17 cellular contexts compared by ENCODE assay signal in genomic region chr16:30910427-30911029, GRCh38. TPM values are rescaled to one million over a fixed set of nuclear protein-coding genes. Genes with fewer than 3 reads are reported as not detected.
A peak's percentile ranks its signal among the peaks of the same experiment; 100 is the strongest.
DNase-seq lines count a peak whose midpoint lies in the region; ATAC-seq and TF ChIP-seq lines count a peak whose summit lies in the region.
"Had no signal": no experiment of that assay in that cellular context is flagged by ENCODE, and none has a peak within 500 bp of the region (broad histone marks: within the 10 kb centered on the region; RNA-seq: fewer than 3 reads in every experiment).

No MANE protein-coding gene starts in this region.

- H3K27ac ChIP-seq in BLaER1 treated with 17β-estradiol and CSF1 and Interleukin-3, amounts not matched to agents 10 nM and 100 nM, result no peak overlapping the region
- peak overlapping the region in 3 of 4 donors; percentile 22 to 48 (median 42) for H3K27ac ChIP-seq in esophagus squamous epithelium
- no peak overlapping the region for H3K27ac ChIP-seq in mesendoderm (ENCODE audit: low read depth, low read length)

- H3K79me1 ChIP-seq in mesendoderm (ENCODE audit: low read length), result no peaks in the 10 kb centered on the region

- no peaks in the 10 kb centered on the region for H3K36me3 Mint-ChIP-seq in activated T-helper 17 cell treated with anti-CD3 and anti-CD28 coated beads, Interleukin-2, amount 50 U/mL, for 72 hours (ENCODE audit: low read depth)
- H3K36me3 Mint-ChIP-seq: CD14-positive monocyte had no signal

- H3K4me3 Mint-ChIP-seq in activated T-helper 17 cell treated with anti-CD3 and anti-CD28 coated beads, Interleukin-2, amount 50 U/mL, for 72 hours, result no peak overlapping the region
- H3K4me3 Mint-ChIP-seq: CD14-positive monocyte had no signal

- intact Hi-C loops in esophagus squamous epithelium (cut with DNase I), result no loop called here

- 32 to 77% methylated on average over 7 to 8 of the region's 18 CpGs for WGBS in esophagus squamous epithelium, 2 donors
- no CpG with 5 or more reads among the region's 18 CpGs for WGBS in mesendoderm (ENCODE audit: extremely low coverage, insufficient coverage, low lambda C conversion rate)

- H3K4me1 Mint-ChIP-seq in activated T-helper 17 cell treated with anti-CD3 and anti-CD28 coated beads, Interleukin-2, amount 50 U/mL, for 72 hours, result no peaks in the 10 kb centered on the region

- H3K36me3 ChIP-seq in BLaER1 treated with 17β-estradiol and CSF1 and Interleukin-3, amounts not matched to agents 10 nM and 100 nM, result no peaks in the 10 kb centered on the region
- H3K36me3 ChIP-seq in NT2/D1 (ENCODE audit: insufficient read depth, insufficient read length, low read length) (no peaks in the 10 kb centered on the region), esophagus squamous epithelium (no peaks in the 10 kb centered on the region), mesendoderm (ENCODE audit: control insufficient read depth, insufficient read depth, low read length) (no peaks in the 10 kb centered on the region)

- H2AK5ac ChIP-seq in mesendoderm (ENCODE audit: low read length), result no peak overlapping the region

- H2BK120ac ChIP-seq in mesendoderm (ENCODE audit: low read depth, low read length), result no peak overlapping the region

- H4K5ac ChIP-seq in mesendoderm (ENCODE audit: low read length), result no peak overlapping the region

- H4K20me1 ChIP-seq in BLaER1 treated with 17β-estradiol and CSF1 and Interleukin-3, amounts not matched to agents 10 nM and 100 nM, result no peaks in the 10 kb centered on the region

- H3K27me3 Mint-ChIP-seq in activated T-helper 17 cell treated with anti-CD3 and anti-CD28 coated beads, Interleukin-2, amount 50 U/mL, for 72 hours, result no peaks in the 10 kb centered on the region

- H3K4me1 ChIP-seq in BLaER1 treated with 17β-estradiol and CSF1 and Interleukin-3, amounts not matched to agents 10 nM and 100 nM, result peaks cover 6 to 44% (median 32%) of the 10 kb centered on the region in 10 experiments
- H3K4me1 ChIP-seq in NT2/D1 (ENCODE audit: insufficient read depth, insufficient read length), result peaks cover 24% of the 10 kb centered on the region
- peaks cover 0 to 13% (median 4%) of the 10 kb centered on the region in 3 donors for H3K4me1 ChIP-seq in esophagus squamous epithelium
- no peaks in the 10 kb centered on the region for H3K4me1 ChIP-seq in mesendoderm (ENCODE audit: control insufficient read depth, low read depth, low read length)

- no peak overlapping the region for H3K23ac ChIP-seq in mesendoderm (ENCODE audit: low read length)

- no peaks in the 10 kb centered on the region for H3K27me3 ChIP-seq in BLaER1 treated with 17β-estradiol and CSF1 and Interleukin-3, amounts not matched to agents 10 nM and 100 nM
- H3K27me3 ChIP-seq in NT2/D1 (ENCODE audit: insufficient read depth, insufficient read length) (no peaks in the 10 kb centered on the region), esophagus squamous epithelium (no peaks in the 10 kb centered on the region), mesendoderm (ENCODE audit: insufficient read depth, low read length, poor library complexity) (no peaks in the 10 kb centered on the region)

- no peaks in the 10 kb centered on the region for H3K79me2 ChIP-seq in mesendoderm (ENCODE audit: control insufficient read depth, insufficient read depth, low read length)

- no peak for ATAC-seq in HG02884 (IDR thresholded peaks at IDR 0.05; ENCODE audit: unreplicated experiment)
- no peak for ATAC-seq in activated T-helper 17 cell treated with anti-CD3 and anti-CD28 coated beads, Interleukin-2, amount 50 U/mL, for 72 hours (replicated peaks)
- ATAC-seq: SK-N-SH treated with all-trans-retinoic acid at 6 μM for 48 hours had no signal

- H2BK15ac ChIP-seq in mesendoderm (replicated peaks; ENCODE audit: low read depth), result no peak overlapping the region

- H3K4ac ChIP-seq in mesendoderm (ENCODE audit: low read depth, low read length), result no peak overlapping the region

- H3K9me3 Mint-ChIP-seq in activated T-helper 17 cell treated with anti-CD3 and anti-CD28 coated beads, Interleukin-2, amount 50 U/mL, for 72 hours, result no peaks in the 10 kb centered on the region
- H3K9me3 Mint-ChIP-seq: CD14-positive monocyte had no signal

- peak overlapping the region; percentile 1 for H3K56ac ChIP-seq in mesendoderm (ENCODE audit: low read length)

- no peak for TF ChIP-seq CTCF in esophagus squamous epithelium (IDR thresholded peaks at IDR 0.05)

- peak overlapping the region in 8 of 11 experiments; percentile 9 to 49 (median 38); a peak in 13 of 22 replicates for H3K4me2 ChIP-seq in BLaER1 treated with 17β-estradiol and CSF1 and Interleukin-3, amounts not matched to agents 10 nM and 100 nM
- no peak overlapping the region for H3K4me2 ChIP-seq in mesendoderm (ENCODE audit: low read length)

- H3K27ac Mint-ChIP-seq in activated T-helper 17 cell treated with anti-CD3 and anti-CD28 coated beads, Interleukin-2, amount 50 U/mL, for 72 hours, result no peak overlapping the region
- H3K27ac Mint-ChIP-seq: CD14-positive monocyte had no signal

- H4K8ac ChIP-seq in mesendoderm (ENCODE audit: low read depth, low read length), result no peak overlapping the region

- no peak overlapping the region for H2BK5ac ChIP-seq in mesendoderm (ENCODE audit: low read length)

- TF ChIP-seq POLR2A in esophagus squamous epithelium (IDR thresholded peaks at IDR 0.05), result no peak

- H3K4me3 ChIP-seq in BLaER1 treated with 17β-estradiol and CSF1 and Interleukin-3, amounts not matched to agents 10 nM and 100 nM, result no peak overlapping the region
- H3K4me3 ChIP-seq in NT2/D1 (ENCODE audit: insufficient read length, low read depth), result no peak overlapping the region
- no peak overlapping the region for H3K4me3 ChIP-seq in esophagus squamous epithelium
- no peak overlapping the region for H3K4me3 ChIP-seq in mesendoderm (ENCODE audit: low read length)

- no peak overlapping the region for H3K18ac ChIP-seq in mesendoderm (ENCODE audit: low read length)

- no peak for DNase-seq in NT2/D1 (ENCODE audit: low read depth, low spot score)
- DNase-seq in esophagus squamous epithelium (lab: John Stamatoyannopoulos, UW), result no peak
- DNase-seq in mesendoderm, result no peak
- no peak for DNase-seq in hypothalamus (lab: John Stamatoyannopoulos, UW)
- no peak for DNase-seq in NOMO-1 treated with DMSO at 0.1 percent for 48 hours (lab: John Stamatoyannopoulos, UW; ENCODE audit: unreplicated experiment)
- DNase-seq: DMS 273 treated with DMSO at 0.1 percent for 48 hours, GF-D8, KG1, NCI-H1436, NCI-H2029 treated with DMSO at 0.1 percent for 48 hours, NCI-H82, SHP77 treated with DMSO at 0.1 percent for 48 hours had no signal

- peak overlapping the region in 6 of 11 experiments; percentile 23 to 54 (median 26); a peak in 4 of 22 replicates for H3K9ac ChIP-seq in BLaER1 treated with 17β-estradiol and CSF1 and Interleukin-3, amounts not matched to agents 10 nM and 100 nM
- H3K9ac ChIP-seq in NT2/D1 (ENCODE audit: insufficient read length, low read depth) (peak overlapping the region; percentile 38), mesendoderm (ENCODE audit: low read length) (no peak overlapping the region)

- H3K9me3 ChIP-seq in BLaER1 treated with 17β-estradiol and CSF1 and Interleukin-3, amounts not matched to agents 10 nM and 100 nM (replicated peaks in 1 of 11), result no peaks in the 10 kb centered on the region
- H3K9me3 ChIP-seq in NT2/D1 (ENCODE audit: insufficient read depth, low read length) (no peaks in the 10 kb centered on the region), esophagus squamous epithelium (no peaks in the 10 kb centered on the region)

RNA-seq across cellular contexts. Expression of gene FBXL19, which starts 12.8 kb away (rescaled TPM):
- total RNA-seq in esophagus squamous epithelium, result 10 to 100 TPM; 17.0 to 28.7 (median 25.1) TPM
- polyA plus RNA-seq in mesendoderm (2013, experiment 1 of 2), result 46.9 TPM
- polyA plus RNA-seq in mesendoderm (2013, experiment 2 of 2), result 47.5 TPM
- total RNA-seq in activated T-helper 17 cell treated with anti-CD3 and anti-CD28 coated beads, Interleukin-2, amount 50 U/mL, for 72 hours, result 10 to 100 TPM; 32.2 to 40.7 TPM

RNA-seq across cellular contexts. Expression of gene CTF1, which starts 14.1 kb away (rescaled TPM):
- total RNA-seq in esophagus squamous epithelium, result 1 to 10 TPM in 3 of 4 donors, under 1 TPM in 1; 0.53 to 3.6 (median 1.8) TPM
- 1.7 TPM for polyA plus RNA-seq in mesendoderm (2013, experiment 1 of 2)
- polyA plus RNA-seq in mesendoderm (2013, experiment 2 of 2), result 1.6 TPM
- under 1 TPM; 0.15 to 0.26 TPM for total RNA-seq in activated T-helper 17 cell treated with anti-CD3 and anti-CD28 coated beads, Interleukin-2, amount 50 U/mL, for 72 hours
- polyA plus RNA-seq: CD14-positive monocyte had no signal

RNA-seq across cellular contexts. Expression of gene BCL7C, which starts 16.7 kb away (rescaled TPM):
- 10 to 100 TPM; 16.2 to 41.4 (median 25.8) TPM for total RNA-seq in esophagus squamous epithelium
- polyA plus RNA-seq in mesendoderm (2013, experiment 1 of 2), result 24.5 TPM
- polyA plus RNA-seq in mesendoderm (2013, experiment 2 of 2), result 23.1 TPM
- 10 to 100 TPM; 34.1 to 39.3 TPM for total RNA-seq in activated T-helper 17 cell treated with anti-CD3 and anti-CD28 coated beads, Interleukin-2, amount 50 U/mL, for 72 hours

RNA-seq across cellular contexts. Expression of gene ORAI3, which starts 38.3 kb away (rescaled TPM):
- total RNA-seq in esophagus squamous epithelium, result 10 to 100 TPM in 3 of 4 donors, 1 to 10 TPM in 1; 4.0 to 28.6 (median 18.0) TPM
- 3.6 TPM for polyA plus RNA-seq in mesendoderm (2013, experiment 1 of 2)
- polyA plus RNA-seq in mesendoderm (2013, experiment 2 of 2), result 3.5 TPM
- 10 to 100 TPM; 12.4 to 25.8 TPM for total RNA-seq in activated T-helper 17 cell treated with anti-CD3 and anti-CD28 coated beads, Interleukin-2, amount 50 U/mL, for 72 hours

RNA-seq across cellular contexts. Expression of gene SETD1A, which starts 47.0 kb away (rescaled TPM):
- total RNA-seq in esophagus squamous epithelium, result 1 to 10 TPM; 3.5 to 8.0 (median 5.4) TPM
- polyA plus RNA-seq in mesendoderm (2013, experiment 1 of 2), result 27.7 TPM
- 25.3 TPM for polyA plus RNA-seq in mesendoderm (2013, experiment 2 of 2)
- total RNA-seq in activated T-helper 17 cell treated with anti-CD3 and anti-CD28 coated beads, Interleukin-2, amount 50 U/mL, for 72 hours, result 10 to 100 TPM; 27.5 to 33.7 TPM

Comparison
In these comparisons a context has a peak if more than half of its experiments do, and no peak if none do; other contexts are left out.
1. H3K27ac ChIP-seq: peak in esophagus squamous epithelium (3 of 4); none in BLaER1 treated with 17β-estradiol and CSF1 and Interleukin-3, amounts not matched to agents 10 nM and 100 nM (0 of 11) and mesendoderm (single experiment).